ENCODE assay signal across 18 cellular contexts in genomic region chr22:35567214-35567792, GRCh38. TPM values are rescaled to one million over a fixed set of nuclear protein-coding genes. Genes with fewer than 3 reads are reported as not detected.
DNase-seq lines count a peak whose midpoint lies in the region; ATAC-seq and TF ChIP-seq lines count a peak whose summit lies in the region.
"Had no signal": no experiment of that assay in that cellular context is flagged by ENCODE, and none has a peak within 500 bp of the region (broad histone marks: within the 10 kb centered on the region; RNA-seq: fewer than 3 reads in every experiment).

No MANE protein-coding gene starts in this region.

- DNase-seq in NCI-H2171 (lab: John Stamatoyannopoulos, UW), result peak; percentile 44
- DNase-seq in left kidney (ENCODE audit: low read depth, low spot score), result peak; percentile 93
- peak; percentile 63 for DNase-seq in osteoblast (ENCODE audit: insufficient read length, low spot score, missing footprints)
- no peak for DNase-seq in anterior cingulate cortex (lab: John Stamatoyannopoulos, UW)
- no peak for DNase-seq in Karpas-422
- DNase-seq: DMS79, MM.1S, NCI-H1092, NCI-H1436 treated with DMSO at 0.1 percent for 48 hours, NCI-H2029 treated with DMSO at 0.1 percent for 48 hours, NCI-H226 had no signal

- H3K27me3 ChIP-seq in BLaER1 treated with 17β-estradiol and CSF1 and Interleukin-3, amounts not matched to agents 10 nM and 100 nM, result 0 out of 22 replicates have a peak, but pooled peaks cover 0 to 3% (median 0%) of the 10 kb centered on the region in 11 experiments
- H3K27me3 ChIP-seq in osteoblast (ENCODE audit: insufficient read depth, low read length) (peaks cover 3% of the 10 kb centered on the region), Karpas-422 (ENCODE audit: low read length) (no peaks in the 10 kb centered on the region)
- H3K27me3 ChIP-seq: SJSA1 had no signal

- no peak for ATAC-seq in GM18870 (IDR thresholded peaks at IDR 0.05; ENCODE audit: unreplicated experiment)
- ATAC-seq in GM18867 (IDR thresholded peaks at IDR 0.05; ENCODE audit: unreplicated experiment), result no peak

- H2AFZ ChIP-seq in osteoblast (ENCODE audit: low read length) (no peak overlapping the region), Karpas-422 (ENCODE audit: low read length) (no peak overlapping the region)

- H3K9me3 ChIP-seq in BLaER1 treated with 17β-estradiol and CSF1 and Interleukin-3, amounts not matched to agents 10 nM and 100 nM (replicated peaks in 1 of 11), result no peaks in the 10 kb centered on the region
- no peaks in the 10 kb centered on the region for H3K9me3 ChIP-seq in osteoblast (ENCODE audit: low read depth, low read length)
- no peaks in the 10 kb centered on the region for H3K9me3 ChIP-seq in Karpas-422 (ENCODE audit: low read length)
- H3K9me3 ChIP-seq: HAP-1, SJSA1 had no signal

- no peaks in the 10 kb centered on the region for H3K79me2 ChIP-seq in osteoblast (ENCODE audit: insufficient read depth, low read length)
- no peaks in the 10 kb centered on the region for H3K79me2 ChIP-seq in Karpas-422 (ENCODE audit: low read length)

- H3K36me3 ChIP-seq in BLaER1 treated with 17β-estradiol and CSF1 and Interleukin-3, amounts not matched to agents 10 nM and 100 nM, result no peaks in the 10 kb centered on the region
- no peaks in the 10 kb centered on the region for H3K36me3 ChIP-seq in osteoblast (ENCODE audit: insufficient read depth, low read length)
- H3K36me3 ChIP-seq in Karpas-422 (ENCODE audit: insufficient read depth, low read length), result no peaks in the 10 kb centered on the region
- H3K36me3 ChIP-seq: HAP-1, SJSA1 had no signal

- no peak overlapping the region for H3K4me3 ChIP-seq in BLaER1 treated with 17β-estradiol and CSF1 and Interleukin-3, amounts not matched to agents 10 nM and 100 nM
- H3K4me3 ChIP-seq in osteoblast (ENCODE audit: insufficient read depth, low read length) (no peak overlapping the region), Karpas-422 (ENCODE audit: low read length) (no peak overlapping the region)
- H3K4me3 ChIP-seq: HAP-1, SJSA1 had no signal

- peak overlapping the region in 6 of 11 experiments; percentile 21 to 60 (median 29); a peak in 9 of 22 replicates for H3K4me2 ChIP-seq in BLaER1 treated with 17β-estradiol and CSF1 and Interleukin-3, amounts not matched to agents 10 nM and 100 nM
- no peak overlapping the region for H3K4me2 ChIP-seq in osteoblast (ENCODE audit: insufficient read depth, low read length)
- no peak overlapping the region for H3K4me2 ChIP-seq in Karpas-422 (ENCODE audit: low read depth, low read length, poor library complexity, severe bottlenecking)

- no peaks in the 10 kb centered on the region for H3K9me2 ChIP-seq in Karpas-422 (replicated peaks; ENCODE audit: insufficient read depth, low read length)

- H3K9ac ChIP-seq in BLaER1 treated with 17β-estradiol and CSF1 and Interleukin-3, amounts not matched to agents 10 nM and 100 nM, result no peak overlapping the region
- no peak overlapping the region for H3K9ac ChIP-seq in Karpas-422 (ENCODE audit: low read length)

- H3K4me1 ChIP-seq in BLaER1 treated with 17β-estradiol and CSF1 and Interleukin-3, amounts not matched to agents 10 nM and 100 nM, result peaks cover 15 to 48% (median 34%) of the 10 kb centered on the region in 10 experiments
- peaks cover 32% of the 10 kb centered on the region for H3K4me1 ChIP-seq in osteoblast (ENCODE audit: insufficient read depth, low read length)
- no peaks in the 10 kb centered on the region for H3K4me1 ChIP-seq in Karpas-422 (ENCODE audit: low read length)
- H3K4me1 ChIP-seq: HAP-1 had no signal

- H3K27ac ChIP-seq in BLaER1 treated with 17β-estradiol and CSF1 and Interleukin-3, amounts not matched to agents 10 nM and 100 nM, result no peak overlapping the region
- no peak overlapping the region for H3K27ac ChIP-seq in osteoblast (ENCODE audit: low read depth, low read length)
- H3K27ac ChIP-seq in Karpas-422 (ENCODE audit: low read length), result no peak overlapping the region
- H3K27ac ChIP-seq: C4-2B, SJSA1 had no signal

- TF ChIP-seq CTCF in osteoblast (IDR thresholded peaks at IDR 0.05; ENCODE audit: extremely low read depth, low read depth, low read length), result no peak

- H4K20me1 ChIP-seq in BLaER1 treated with 17β-estradiol and CSF1 and Interleukin-3, amounts not matched to agents 10 nM and 100 nM, result peaks cover 0 to 2% (median 0%) of the 10 kb centered on the region in 11 experiments; a peak in 2 of 22 replicates
- H4K20me1 ChIP-seq in osteoblast (ENCODE audit: insufficient read depth, low read length), result no peaks in the 10 kb centered on the region
- H4K20me1 ChIP-seq in Karpas-422 (ENCODE audit: insufficient read depth, low read depth, low read length), result no peaks in the 10 kb centered on the region

RNA-seq across cellular contexts. Expression of gene RASD2, which starts 26.7 kb away (rescaled TPM):
- under 0.01 and 0.29 TPM in 2 replicates for total RNA-seq in osteoblast
- not detected in 2 replicates for total RNA-seq in Karpas-422 (2014; rRNA removed; shearing (Covaris generic); ENCODE audit: low replicate concordance)
- total RNA-seq: SJSA1 had no signal

RNA-seq across cellular contexts. Expression of gene MB, which starts 49.8 kb away (rescaled TPM):
- total RNA-seq in osteoblast, result 0.36 TPM in 1 of 2 replicates, not detected in the other
- total RNA-seq in Karpas-422 (2014; rRNA removed; shearing (Covaris generic); ENCODE audit: low replicate concordance), result not detected in 2 replicates
- total RNA-seq: LHCN-M2, SJSA1 had no signal

Comparison
In these comparisons a context has a peak if more than half of its experiments do, and no peak if none do; other contexts are left out.
1. H3K4me2 ChIP-seq: peak in BLaER1 treated with 17β-estradiol and CSF1 and Interleukin-3, amounts not matched to agents 10 nM and 100 nM (6 of 11); none in osteoblast (single experiment) and Karpas-422 (single experiment).
2. DNase-seq: peak in NCI-H2171 (single experiment), left kidney (single experiment) and osteoblast (single experiment); none in anterior cingulate cortex (0 of 58) and Karpas-422 (single experiment).